Comparison of ENCODE assay signal across 10 cellular contexts in genomic region chr11:128481135-128481534, GRCh38.
DNase-seq lines count a peak whose midpoint lies in the region; TF ChIP-seq lines count a peak whose summit lies in the region.
"Had no signal": no experiment of that assay in that cellular context is flagged by ENCODE, and none has a peak within 500 bp of the region (broad histone marks: within the 10 kb centered on the region; RNA-seq: fewer than 3 reads in every experiment).

No MANE protein-coding gene starts in this region.

- no peaks in the 10 kb centered on the region for H3K27me3 ChIP-seq in CD4-positive, alpha-beta memory T cell (ENCODE audit: insufficient read depth, low read length)
- H3K27me3 ChIP-seq in Peyer's patch = no peaks in the 10 kb centered on the region

- no peak for TF ChIP-seq POLR2A in Peyer's patch (IDR thresholded peaks at IDR 0.05)

- H3K4me3 ChIP-seq in CD4-positive, alpha-beta memory T cell (ENCODE audit: low read length in 2 of 2) = peak overlapping the region in 1 of 2 donors; percentile 5
- H3K4me3 ChIP-seq in Peyer's patch = no peak overlapping the region
- H3K4me3 ChIP-seq in epithelial cell of esophagus (ENCODE audit: low read length) = no peak overlapping the region

- CTCF ChIA-PET in CD4-positive, alpha-beta memory T cell (lab: Charles Lee; ENCODE audit: partially characterized antibody) = interaction anchor here (0.7 to 5.9 kb wide), 9 partner anchors 9 to 150 kb away, joined by 3 to 43 read pairs (median 8); no protein-coding TSS in a partner anchor

- H3K36me3 Mint-ChIP-seq in CD4-positive, alpha-beta memory T cell = peaks cover 96 to 98% of the 10 kb centered on the region in 2 donors
- peaks cover 75% of the 10 kb centered on the region for H3K36me3 Mint-ChIP-seq in osteocyte (ENCODE audit: unreplicated experiment)

- DNase-seq in CD4-positive, alpha-beta memory T cell = no peak
- DNase-seq in Peyer's patch (no peak), epithelial cell of esophagus (ENCODE audit: low read depth) (peak; percentile 29), osteocyte (ENCODE audit: extremely low spot score, unreplicated experiment) (no peak), UCSD-AML1 (lab: John Stamatoyannopoulos, UW; ENCODE audit: unreplicated experiment) (no peak), amygdala (lab: John Stamatoyannopoulos, UW) (no peak), NCI-H1417 treated with DMSO at 0.1 percent for 48 hours (lab: John Stamatoyannopoulos, UW) (no peak), RPMI8226 (no peak)
- DNase-seq: activated CD8-positive, alpha-beta memory T cell treated with anti-CD3 and anti-CD28 coated beads, Interleukin-2, amount 50 U/mL, for 4 hours; NCI-H446 treated with DMSO at 0.1 percent for 48 hours had no signal

- H3K27ac Mint-ChIP-seq in CD4-positive, alpha-beta memory T cell = peak overlapping the region; percentile 88 to 99 (median 99)
- peak overlapping the region; percentile 83 for H3K27ac Mint-ChIP-seq in osteocyte (ENCODE audit: unreplicated experiment)

- H3K27ac ChIP-seq in CD4-positive, alpha-beta memory T cell (ENCODE audit: low read depth, low read length) = peak overlapping the region; percentile 94
- H3K27ac ChIP-seq in Peyer's patch = peak overlapping the region; percentile 62 to 88 (median 74)

- no peaks in the 10 kb centered on the region for H3K9me3 ChIP-seq in CD4-positive, alpha-beta memory T cell (ENCODE audit: control insufficient read depth in 1 of 2, low read length in 2 of 2)
- H3K9me3 ChIP-seq in Peyer's patch = no peaks in the 10 kb centered on the region

- TF ChIP-seq CTCF in Peyer's patch (IDR thresholded peaks at IDR 0.05) = no peak
- no peak for TF ChIP-seq CTCF in epithelial cell of esophagus (IDR thresholded peaks at IDR 0.05; ENCODE audit: insufficient read depth, low read depth, low read length, missing control alignments)
- TF ChIP-seq CTCF in osteocyte (IDR thresholded peaks at IDR 0.05) = no peak

- intact Hi-C loops in CD4-positive, alpha-beta memory T cell (cut with micrococcal nuclease) = no loop called here

- H3K4me3 Mint-ChIP-seq in CD4-positive, alpha-beta memory T cell = peak overlapping the region; percentile 73 to 92 (median 82)
- no peak overlapping the region for H3K4me3 Mint-ChIP-seq in osteocyte (ENCODE audit: unreplicated experiment)

- no peaks in the 10 kb centered on the region for H3K27me3 Mint-ChIP-seq in CD4-positive, alpha-beta memory T cell
- H3K27me3 Mint-ChIP-seq in osteocyte (ENCODE audit: unreplicated experiment) = no peaks in the 10 kb centered on the region

- H3K4me1 Mint-ChIP-seq in CD4-positive, alpha-beta memory T cell = peaks cover 88 to 100% (median 94%) of the 10 kb centered on the region in 4 donors
- peaks cover 57% of the 10 kb centered on the region for H3K4me1 Mint-ChIP-seq in osteocyte (ENCODE audit: unreplicated experiment)

- H3K36me3 ChIP-seq in CD4-positive, alpha-beta memory T cell (ENCODE audit: insufficient read depth, low read length) = peaks cover 88% of the 10 kb centered on the region
- peaks cover 0 to 45% (median 0%) of the 10 kb centered on the region in 3 donors for H3K36me3 ChIP-seq in Peyer's patch

- H3K9me3 Mint-ChIP-seq in CD4-positive, alpha-beta memory T cell = no peaks in the 10 kb centered on the region
- no peaks in the 10 kb centered on the region for H3K9me3 Mint-ChIP-seq in osteocyte (ENCODE audit: unreplicated experiment)

- POLR2A ChIA-PET in CD4-positive, alpha-beta memory T cell (lab: Charles Lee; ENCODE audit: partially characterized antibody) = interaction anchor here (1.0 to 17.8 kb wide), 11 partner anchors 10 to 195 kb away, joined by 3 to 1148 read pairs (median 43); no protein-coding TSS in a partner anchor

- peaks cover 100% of the 10 kb centered on the region for H3K4me1 ChIP-seq in CD4-positive, alpha-beta memory T cell (ENCODE audit: insufficient read depth, low read length)
- peaks cover 0 to 49% (median 19%) of the 10 kb centered on the region in 4 donors for H3K4me1 ChIP-seq in Peyer's patch
